In the genomic region with DNA sequence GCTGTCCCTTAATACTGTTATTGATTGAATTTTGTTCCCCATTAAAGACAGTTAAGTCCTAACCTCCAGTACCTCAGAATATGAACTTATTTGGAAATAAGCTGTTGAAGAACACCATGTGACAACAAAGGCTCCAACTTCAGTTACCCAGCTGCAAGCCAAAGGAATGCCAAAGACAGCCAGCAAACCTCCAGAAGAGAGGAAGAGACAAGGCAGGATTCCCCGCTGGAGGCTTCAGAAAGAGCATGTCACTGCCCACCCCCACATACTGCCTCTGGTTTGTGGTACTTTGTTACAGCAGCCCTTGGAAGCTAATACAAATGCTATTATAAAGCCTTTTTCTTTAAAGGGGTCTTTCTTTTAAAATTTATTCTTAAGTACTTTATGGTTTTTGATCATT, we compare ENCODE assay signal across 1 cellular context.
TF ChIP-seq lines count a peak whose summit lies in the region.

No MANE protein-coding gene starts in this region.

TF ChIP-seq in GM23338, 12 proteins besides CTCF, POLR2A, EP300 and RAD21 (continued from another document):
- TF ChIP-seq, protein P1, sequence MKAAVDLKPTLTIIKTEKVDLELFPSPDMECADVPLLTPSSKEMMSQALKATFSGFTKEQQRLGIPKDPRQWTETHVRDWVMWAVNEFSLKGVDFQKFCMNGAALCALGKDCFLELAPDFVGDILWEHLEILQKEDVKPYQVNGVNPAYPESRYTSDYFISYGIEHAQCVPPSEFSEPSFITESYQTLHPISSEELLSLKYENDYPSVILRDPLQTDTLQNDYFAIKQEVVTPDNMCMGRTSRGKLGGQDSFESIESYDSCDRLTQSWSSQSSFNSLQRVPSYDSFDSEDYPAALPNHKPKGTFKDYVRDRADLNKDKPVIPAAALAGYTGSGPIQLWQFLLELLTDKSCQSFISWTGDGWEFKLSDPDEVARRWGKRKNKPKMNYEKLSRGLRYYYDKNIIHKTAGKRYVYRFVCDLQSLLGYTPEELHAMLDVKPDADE (IDR thresholded peaks at IDR 0.05): no peak
- TF ChIP-seq, protein P2, sequence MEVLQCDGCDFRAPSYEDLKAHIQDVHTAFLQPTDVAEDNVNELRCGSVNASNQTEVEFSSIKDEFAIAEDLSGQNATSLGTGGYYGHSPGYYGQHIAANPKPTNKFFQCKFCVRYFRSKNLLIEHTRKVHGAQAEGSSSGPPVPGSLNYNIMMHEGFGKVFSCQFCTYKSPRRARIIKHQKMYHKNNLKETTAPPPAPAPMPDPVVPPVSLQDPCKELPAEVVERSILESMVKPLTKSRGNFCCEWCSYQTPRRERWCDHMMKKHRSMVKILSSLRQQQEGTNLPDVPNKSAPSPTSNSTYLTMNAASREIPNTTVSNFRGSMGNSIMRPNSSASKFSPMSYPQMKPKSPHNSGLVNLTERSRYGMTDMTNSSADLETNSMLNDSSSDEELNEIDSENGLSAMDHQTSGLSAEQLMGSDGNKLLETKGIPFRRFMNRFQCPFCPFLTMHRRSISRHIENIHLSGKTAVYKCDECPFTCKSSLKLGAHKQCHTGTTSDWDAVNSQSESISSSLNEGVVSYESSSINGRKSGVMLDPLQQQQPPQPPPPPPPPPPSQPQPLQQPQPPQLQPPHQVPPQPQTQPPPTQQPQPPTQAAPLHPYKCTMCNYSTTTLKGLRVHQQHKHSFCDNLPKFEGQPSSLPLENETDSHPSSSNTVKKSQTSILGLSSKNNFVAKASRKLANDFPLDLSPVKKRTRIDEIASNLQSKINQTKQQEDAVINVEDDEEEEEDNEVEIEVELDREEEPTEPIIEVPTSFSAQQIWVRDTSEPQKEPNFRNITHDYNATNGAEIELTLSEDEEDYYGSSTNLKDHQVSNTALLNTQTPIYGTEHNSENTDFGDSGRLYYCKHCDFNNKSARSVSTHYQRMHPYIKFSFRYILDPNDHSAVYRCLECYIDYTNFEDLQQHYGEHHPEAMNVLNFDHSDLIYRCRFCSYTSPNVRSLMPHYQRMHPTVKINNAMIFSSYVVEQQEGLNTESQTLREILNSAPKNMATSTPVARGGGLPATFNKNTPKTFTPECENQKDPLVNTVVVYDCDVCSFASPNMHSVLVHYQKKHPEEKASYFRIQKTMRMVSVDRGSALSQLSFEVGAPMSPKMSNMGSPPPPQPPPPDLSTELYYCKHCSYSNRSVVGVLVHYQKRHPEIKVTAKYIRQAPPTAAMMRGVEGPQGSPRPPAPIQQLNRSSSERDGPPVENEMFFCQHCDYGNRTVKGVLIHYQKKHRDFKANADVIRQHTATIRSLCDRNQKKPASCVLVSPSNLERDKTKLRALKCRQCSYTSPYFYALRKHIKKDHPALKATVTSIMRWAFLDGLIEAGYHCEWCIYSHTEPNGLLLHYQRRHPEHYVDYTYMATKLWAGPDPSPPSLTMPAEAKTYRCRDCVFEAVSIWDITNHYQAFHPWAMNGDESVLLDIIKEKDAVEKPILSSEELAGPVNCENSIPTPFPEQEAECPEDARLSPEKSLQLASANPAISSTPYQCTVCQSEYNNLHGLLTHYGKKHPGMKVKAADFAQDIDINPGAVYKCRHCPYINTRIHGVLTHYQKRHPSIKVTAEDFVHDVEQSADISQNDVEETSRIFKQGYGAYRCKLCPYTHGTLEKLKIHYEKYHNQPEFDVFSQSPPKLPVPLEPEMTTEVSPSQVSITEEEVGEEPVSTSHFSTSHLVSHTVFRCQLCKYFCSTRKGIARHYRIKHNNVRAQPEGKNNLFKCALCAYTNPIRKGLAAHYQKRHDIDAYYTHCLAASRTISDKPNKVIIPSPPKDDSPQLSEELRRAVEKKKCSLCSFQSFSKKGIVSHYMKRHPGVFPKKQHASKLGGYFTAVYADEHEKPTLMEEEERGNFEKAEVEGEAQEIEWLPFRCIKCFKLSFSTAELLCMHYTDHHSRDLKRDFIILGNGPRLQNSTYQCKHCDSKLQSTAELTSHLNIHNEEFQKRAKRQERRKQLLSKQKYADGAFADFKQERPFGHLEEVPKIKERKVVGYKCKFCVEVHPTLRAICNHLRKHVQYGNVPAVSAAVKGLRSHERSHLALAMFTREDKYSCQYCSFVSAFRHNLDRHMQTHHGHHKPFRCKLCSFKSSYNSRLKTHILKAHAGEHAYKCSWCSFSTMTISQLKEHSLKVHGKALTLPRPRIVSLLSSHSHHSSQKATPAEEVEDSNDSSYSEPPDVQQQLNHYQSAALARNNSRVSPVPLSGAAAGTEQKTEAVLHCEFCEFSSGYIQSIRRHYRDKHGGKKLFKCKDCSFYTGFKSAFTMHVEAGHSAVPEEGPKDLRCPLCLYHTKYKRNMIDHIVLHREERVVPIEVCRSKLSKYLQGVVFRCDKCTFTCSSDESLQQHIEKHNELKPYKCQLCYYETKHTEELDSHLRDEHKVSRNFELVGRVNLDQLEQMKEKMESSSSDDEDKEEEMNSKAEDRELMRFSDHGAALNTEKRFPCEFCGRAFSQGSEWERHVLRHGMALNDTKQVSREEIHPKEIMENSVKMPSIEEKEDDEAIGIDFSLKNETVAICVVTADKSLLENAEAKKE (CRISPR knock-in tag; IDR thresholded peaks at IDR 0.05): no peak
- no peak for TF ChIP-seq EZH2phosphoT487 (IDR thresholded peaks at IDR 0.05; ENCODE audit: unreplicated experiment)
- TF ChIP-seq, protein P3, sequence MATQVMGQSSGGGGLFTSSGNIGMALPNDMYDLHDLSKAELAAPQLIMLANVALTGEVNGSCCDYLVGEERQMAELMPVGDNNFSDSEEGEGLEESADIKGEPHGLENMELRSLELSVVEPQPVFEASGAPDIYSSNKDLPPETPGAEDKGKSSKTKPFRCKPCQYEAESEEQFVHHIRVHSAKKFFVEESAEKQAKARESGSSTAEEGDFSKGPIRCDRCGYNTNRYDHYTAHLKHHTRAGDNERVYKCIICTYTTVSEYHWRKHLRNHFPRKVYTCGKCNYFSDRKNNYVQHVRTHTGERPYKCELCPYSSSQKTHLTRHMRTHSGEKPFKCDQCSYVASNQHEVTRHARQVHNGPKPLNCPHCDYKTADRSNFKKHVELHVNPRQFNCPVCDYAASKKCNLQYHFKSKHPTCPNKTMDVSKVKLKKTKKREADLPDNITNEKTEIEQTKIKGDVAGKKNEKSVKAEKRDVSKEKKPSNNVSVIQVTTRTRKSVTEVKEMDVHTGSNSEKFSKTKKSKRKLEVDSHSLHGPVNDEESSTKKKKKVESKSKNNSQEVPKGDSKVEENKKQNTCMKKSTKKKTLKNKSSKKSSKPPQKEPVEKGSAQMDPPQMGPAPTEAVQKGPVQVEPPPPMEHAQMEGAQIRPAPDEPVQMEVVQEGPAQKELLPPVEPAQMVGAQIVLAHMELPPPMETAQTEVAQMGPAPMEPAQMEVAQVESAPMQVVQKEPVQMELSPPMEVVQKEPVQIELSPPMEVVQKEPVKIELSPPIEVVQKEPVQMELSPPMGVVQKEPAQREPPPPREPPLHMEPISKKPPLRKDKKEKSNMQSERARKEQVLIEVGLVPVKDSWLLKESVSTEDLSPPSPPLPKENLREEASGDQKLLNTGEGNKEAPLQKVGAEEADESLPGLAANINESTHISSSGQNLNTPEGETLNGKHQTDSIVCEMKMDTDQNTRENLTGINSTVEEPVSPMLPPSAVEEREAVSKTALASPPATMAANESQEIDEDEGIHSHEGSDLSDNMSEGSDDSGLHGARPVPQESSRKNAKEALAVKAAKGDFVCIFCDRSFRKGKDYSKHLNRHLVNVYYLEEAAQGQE (IDR thresholded peaks at IDR 0.05; ENCODE audit: unreplicated experiment): no peak
- no peak for TF ChIP-seq POLR2AphosphoS5 (IDR thresholded peaks at IDR 0.05; ENCODE audit: low read depth)
- TF ChIP-seq JUNB (IDR thresholded peaks at IDR 0.05; ENCODE audit: unreplicated experiment): no peak
- TF ChIP-seq NANOG (IDR thresholded peaks at IDR 0.05; ENCODE audit: borderline replicate concordance): no peak
- no peak for TF ChIP-seq ZNF114 (CRISPR knock-in tag; IDR thresholded peaks at IDR 0.05)
- TF ChIP-seq EZH2 (IDR thresholded peaks at IDR 0.05; ENCODE audit: low read depth, unreplicated experiment): no peak
